ENCODE assay signal across 34 cellular contexts in the genomic region with DNA sequence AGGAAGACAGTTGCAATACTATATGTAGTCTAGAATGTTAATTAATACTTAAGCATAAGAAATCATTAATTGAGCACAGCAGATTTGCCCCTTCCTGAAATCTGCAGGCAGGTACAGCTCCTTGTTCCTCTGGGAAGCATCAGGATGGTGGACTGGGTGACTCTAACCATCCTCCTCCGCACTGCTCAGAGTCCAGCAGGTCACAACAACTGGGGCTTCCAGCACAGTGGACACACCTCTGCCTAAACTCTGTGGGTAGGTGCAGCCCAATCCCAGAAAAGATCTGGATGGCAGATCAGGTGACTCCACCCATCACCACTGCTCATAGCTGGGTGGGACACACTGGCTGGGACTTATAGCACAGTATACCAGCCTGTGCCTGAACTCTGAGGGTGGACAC.
"Had no signal": no experiment of that assay in that cellular context is flagged by ENCODE, and none has a peak within 500 bp of the region (broad histone marks: within the 10 kb centered on the region; RNA-seq: fewer than 3 reads in every experiment).

No MANE protein-coding gene starts in this region.

- H3K4me3 Mint-ChIP-seq: activated B cell treated with CpG ODN at 0.5 μM for 24 hours; activated CD4-positive, alpha-beta memory T cell treated with anti-CD3 and anti-CD28 coated beads for 36 hours; activated CD4-positive, alpha-beta T cell treated with anti-CD3 and anti-CD28 coated beads for 36 hours; activated CD4-positive, alpha-beta T cell treated with anti-CD3 and anti-CD28 coated beads, Interleukin-2, amount 10 ng/mL, durations not matched to agents 24 days and 14 days; activated CD8-positive, alpha-beta T cell treated with anti-CD3 and anti-CD28 coated beads, Interleukin-2, amount 10 ng/mL, durations not matched to agents 7 days and 5 days; activated naive CD4-positive, alpha-beta T cell treated with anti-CD3 and anti-CD28 coated beads, Interleukin-2, amount 10 ng/mL, durations not matched to agents 7 days and 5 days; activated naive CD8-positive, alpha-beta T cell treated with anti-CD3 and anti-CD28 coated beads, Interleukin-2, amount 10 ng/mL, durations not matched to agents 7 days and 5 days; activated T-cell treated with anti-CD3 and anti-CD28 coated beads, Interleukin-2, amount 50 U/mL, for 24 hours; activated T-cell treated with anti-CD3 and anti-CD28 coated beads, Interleukin-2, amount 50 U/mL, for 72 hours; brain; effector memory CD8-positive, alpha-beta T cell; T-helper 17 cell; T-helper 2 cell treated with Interferon-gamma antibody and Interleukin-4, amounts not matched to agents 5 μg/mL and 100 μg/mL, for 36 hours had no signal

- H3K36me3 ChIP-seq: ascending aorta, esophagus muscularis mucosa, gastrocnemius medialis, heart left ventricle, WERI-Rb-1 had no signal

- H3K27ac Mint-ChIP-seq: activated B cell treated with CpG ODN at 0.5 μM for 24 hours; activated CD4-positive, alpha-beta memory T cell treated with anti-CD3 and anti-CD28 coated beads for 36 hours; activated CD4-positive, alpha-beta T cell treated with anti-CD3 and anti-CD28 coated beads for 36 hours; activated CD4-positive, alpha-beta T cell treated with anti-CD3 and anti-CD28 coated beads, Interleukin-2, amount 10 ng/mL, durations not matched to agents 24 days and 14 days; activated CD8-positive, alpha-beta T cell treated with anti-CD3 and anti-CD28 coated beads, Interleukin-2, amount 10 ng/mL, durations not matched to agents 7 days and 5 days; activated naive CD4-positive, alpha-beta T cell treated with anti-CD3 and anti-CD28 coated beads, Interleukin-2, amount 10 ng/mL, durations not matched to agents 7 days and 5 days; activated naive CD4-positive, alpha-beta T cell treated with anti-CD3 and anti-CD28 coated beads, Interleukin-2, amount 50 U/mL, for 72 hours; activated naive CD8-positive, alpha-beta T cell treated with anti-CD3 and anti-CD28 coated beads, Interleukin-2, amount 10 ng/mL, durations not matched to agents 7 days and 5 days; activated T-cell treated with anti-CD3 and anti-CD28 coated beads, Interleukin-2, amount 50 U/mL, for 24 hours; activated T-cell treated with anti-CD3 and anti-CD28 coated beads, Interleukin-2, amount 50 U/mL, for 72 hours; brain; effector memory CD8-positive, alpha-beta T cell; T-helper 17 cell; T-helper 2 cell treated with Interferon-gamma antibody and Interleukin-4, amounts not matched to agents 5 μg/mL and 100 μg/mL, for 36 hours had no signal

- ATAC-seq: activated CD4-positive, alpha-beta T cell treated with anti-CD3 and anti-CD28 coated beads for 36 hours; activated CD8-positive, alpha-beta T cell treated with anti-CD3 and anti-CD28 coated beads, Interleukin-2, amount 10 ng/mL, durations not matched to agents 7 days and 5 days; activated naive CD4-positive, alpha-beta T cell treated with anti-CD3 and anti-CD28 coated beads, Interleukin-2, amount 50 U/mL, for 72 hours; activated T-cell treated with anti-CD3 and anti-CD28 coated beads, Interleukin-2, amount 50 U/mL, for 72 hours; effector memory CD8-positive, alpha-beta T cell; foreskin keratinocyte; gastrocnemius medialis; heart left ventricle; T-helper 17 cell had no signal

- H3K4me1 Mint-ChIP-seq: activated B cell treated with CpG ODN at 0.5 μM for 24 hours; activated CD4-positive, alpha-beta T cell treated with anti-CD3 and anti-CD28 coated beads for 36 hours; activated CD4-positive, alpha-beta T cell treated with anti-CD3 and anti-CD28 coated beads, Interleukin-2, amount 10 ng/mL, durations not matched to agents 24 days and 14 days; activated naive CD4-positive, alpha-beta T cell treated with anti-CD3 and anti-CD28 coated beads, Interleukin-2, amount 10 ng/mL, durations not matched to agents 7 days and 5 days; activated naive CD8-positive, alpha-beta T cell treated with anti-CD3 and anti-CD28 coated beads, Interleukin-2, amount 10 ng/mL, durations not matched to agents 7 days and 5 days; T-helper 17 cell had no signal

- H3K36me3 Mint-ChIP-seq: activated CD4-positive, alpha-beta memory T cell treated with anti-CD3 and anti-CD28 coated beads for 36 hours; activated naive CD4-positive, alpha-beta T cell treated with anti-CD3 and anti-CD28 coated beads, Interleukin-2, amount 10 ng/mL, durations not matched to agents 7 days and 5 days; activated naive CD8-positive, alpha-beta T cell treated with anti-CD3 and anti-CD28 coated beads, Interleukin-2, amount 10 ng/mL, durations not matched to agents 7 days and 5 days had no signal

- H3K27me3 ChIP-seq: ascending aorta, foreskin keratinocyte, gastrocnemius medialis had no signal

- DNase-seq: activated B cell treated with CpG ODN at 0.5 μM for 24 hours; activated CD4-positive, alpha-beta memory T cell treated with anti-CD3 and anti-CD28 coated beads for 36 hours; activated CD4-positive, alpha-beta T cell treated with anti-CD3 and anti-CD28 coated beads for 36 hours; activated CD4-positive, alpha-beta T cell treated with anti-CD3 and anti-CD28 coated beads, Interleukin-2, amount 10 ng/mL, durations not matched to agents 24 days and 14 days; activated CD4-positive, CD25-positive, alpha-beta regulatory T cell treated with anti-CD3 and anti-CD28 coated beads, Interleukin-2, amount 50 U/mL, for 72 hours; activated CD8-positive, alpha-beta memory T cell treated with anti-CD3 and anti-CD28 coated beads, Interleukin-2, amount 50 U/mL, for 48 hours; activated CD8-positive, alpha-beta T cell treated with anti-CD3 and anti-CD28 coated beads, Interleukin-2, amount 10 ng/mL, durations not matched to agents 7 days and 5 days; activated gamma-delta T cell; activated naive CD4-positive, alpha-beta T cell; activated naive CD4-positive, alpha-beta T cell treated with anti-CD3 and anti-CD28 coated beads, Interleukin-2, amount 10 ng/mL, durations not matched to agents 7 days and 5 days; activated naive CD8-positive, alpha-beta T cell treated with anti-CD3 and anti-CD28 coated beads, Interleukin-2, amount 10 ng/mL, durations not matched to agents 7 days and 5 days; activated T-cell treated with anti-CD3 and anti-CD28 coated beads for 4 hours; activated T-cell treated with anti-CD3 and anti-CD28 coated beads, Interleukin-2, amount 50 U/mL, for 24 hours; activated T-cell treated with anti-CD3 and anti-CD28 coated beads, Interleukin-2, amount 50 U/mL, for 72 hours; caudate nucleus; cortex of kidney; dermis blood vessel endothelial cell; effector CD4-positive, alpha-beta T cell; effector memory CD8-positive, alpha-beta T cell; erythroblast; foreskin keratinocyte; gastrocnemius medialis; glutamatergic neuron; heart left ventricle; T-helper 1 cell; T-helper 17 cell; T1000; WERI-Rb-1 had no signal

- H3K4me3 ChIP-seq: ascending aorta, esophagus muscularis mucosa, gastrocnemius medialis, heart left ventricle had no signal

- FAIRE-seq: colon had no signal

- H3K4me1 ChIP-seq: ascending aorta, esophagus muscularis mucosa, gastrocnemius medialis, heart left ventricle had no signal

- H3K27me3 Mint-ChIP-seq: activated B cell treated with CpG ODN at 0.5 μM for 24 hours; activated CD4-positive, alpha-beta T cell treated with anti-CD3 and anti-CD28 coated beads, Interleukin-2, amount 10 ng/mL, durations not matched to agents 24 days and 14 days; activated naive CD4-positive, alpha-beta T cell treated with anti-CD3 and anti-CD28 coated beads, Interleukin-2, amount 10 ng/mL, durations not matched to agents 7 days and 5 days; activated T-cell treated with anti-CD3 and anti-CD28 coated beads, Interleukin-2, amount 50 U/mL, for 24 hours; brain; T-helper 17 cell had no signal

- H3K9me3 Mint-ChIP-seq: effector memory CD8-positive, alpha-beta T cell; T-helper 2 cell treated with Interferon-gamma antibody and Interleukin-4, amounts not matched to agents 5 μg/mL and 100 μg/mL, for 36 hours had no signal

- H3K27ac ChIP-seq: ascending aorta, esophagus muscularis mucosa, foreskin keratinocyte, gastrocnemius medialis, heart left ventricle, WERI-Rb-1 had no signal

- H3K9me3 ChIP-seq: ascending aorta, gastrocnemius medialis had no signal
